ENCODE assay signal across 10 cellular contexts in the genomic region with DNA sequence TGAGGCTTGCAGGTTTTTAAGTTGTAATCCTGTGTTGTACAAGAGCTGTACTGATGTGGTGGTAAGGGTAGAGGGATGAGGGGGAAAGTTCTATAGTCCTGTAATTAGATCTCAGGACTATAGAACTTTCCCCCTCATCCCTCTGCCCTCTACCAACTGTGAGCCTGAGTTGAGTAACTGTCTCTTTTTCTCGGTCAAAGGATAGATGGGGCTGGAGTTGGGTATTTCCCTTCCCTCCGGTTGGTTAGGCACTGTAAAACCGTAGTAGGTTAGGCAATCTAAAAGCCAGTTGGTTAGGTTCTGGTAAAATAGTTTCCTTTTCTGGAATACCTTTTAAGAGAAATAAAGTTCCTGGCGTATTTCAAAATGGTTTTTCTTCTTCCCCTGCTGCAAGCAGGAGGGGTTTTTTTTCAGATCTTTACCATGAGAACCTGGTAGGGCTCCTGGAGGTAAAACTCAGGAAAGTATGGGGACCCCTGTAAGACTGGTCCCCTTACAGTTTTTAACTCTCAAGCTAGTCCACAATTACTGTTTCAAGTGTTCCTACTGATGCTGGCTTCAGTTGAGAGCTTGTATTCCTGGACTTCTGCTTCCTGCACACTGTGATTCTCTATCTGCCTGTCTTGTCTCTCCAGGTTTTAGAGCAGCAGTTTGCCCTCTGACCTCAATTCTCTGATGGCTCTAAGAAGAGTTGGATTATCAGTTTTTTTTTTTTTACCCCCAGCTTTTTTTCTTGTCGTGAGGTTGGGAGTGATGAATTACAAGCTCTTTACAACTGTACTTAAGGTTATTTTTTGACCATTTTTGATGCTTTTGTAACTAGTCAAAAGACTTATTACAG. TPM values are rescaled to one million over a fixed set of nuclear protein-coding genes. Genes with fewer than 3 reads are reported as not detected.
DNase-seq lines count a peak whose midpoint lies in the region; ATAC-seq and TF ChIP-seq lines count a peak whose summit lies in the region.
"Had no signal": no experiment of that assay in that cellular context is flagged by ENCODE, and none has a peak within 500 bp of the region (broad histone marks: within the 10 kb centered on the region; RNA-seq: fewer than 3 reads in every experiment).

No MANE protein-coding gene starts in this region.

- 81 to 82% methylated on average over 4 of the region's 5 CpGs for WGBS in ectodermal cell, 2 experiments

- H3K27ac ChIP-seq in ectodermal cell (ENCODE audit: insufficient read depth, low read depth, low read length, poor library complexity, severe bottlenecking) = peak overlapping the region; percentile 76
- no peak overlapping the region for H3K27ac ChIP-seq in breast epithelium
- H3K27ac ChIP-seq: esophagus squamous epithelium had no signal

- TF ChIP-seq POLR2A in breast epithelium (IDR thresholded peaks at IDR 0.05) = no peak

- no peaks in the 10 kb centered on the region for H3K27me3 ChIP-seq in ectodermal cell (ENCODE audit: control insufficient read depth, insufficient read depth, low read length, poor library complexity, severe bottlenecking)
- no peaks in the 10 kb centered on the region for H3K27me3 ChIP-seq in breast epithelium
- H3K27me3 ChIP-seq: esophagus squamous epithelium had no signal

- ATAC-seq in GM18498 (IDR thresholded peaks at IDR 0.05; ENCODE audit: unreplicated experiment) = peak; percentile 73
- ATAC-seq in GM21390 (IDR thresholded peaks at IDR 0.05; ENCODE audit: unreplicated experiment) = peak; percentile 69
- ATAC-seq in HG03432 (IDR thresholded peaks at IDR 0.05; ENCODE audit: unreplicated experiment) = peak; percentile 83
- no peak for ATAC-seq in HG03521 (IDR thresholded peaks at IDR 0.05; ENCODE audit: unreplicated experiment)

- DNase-seq in 8988T (no peak), Kasumi-1 (lab: John Stamatoyannopoulos, UW) (no peak), breast epithelium (ENCODE audit: low spot score in 2 of 2) (no peak)
- DNase-seq: esophagus squamous epithelium, NCI-H1694 had no signal

- H3K4me1 ChIP-seq in ectodermal cell (ENCODE audit: control insufficient read depth, insufficient read depth, low read length) (peaks cover 31% of the 10 kb centered on the region), breast epithelium (no peaks in the 10 kb centered on the region)

- H3K4me3 ChIP-seq in ectodermal cell (ENCODE audit: insufficient read depth, low read depth, low read length) (no peak overlapping the region), breast epithelium (no peak overlapping the region)
- H3K4me3 ChIP-seq: esophagus squamous epithelium had no signal

- H3K9me3 ChIP-seq in ectodermal cell (ENCODE audit: control insufficient read depth, low read length) = no peaks in the 10 kb centered on the region
- H3K9me3 ChIP-seq in breast epithelium = no peaks in the 10 kb centered on the region
- H3K9me3 ChIP-seq: esophagus squamous epithelium had no signal

- intact Hi-C loops in breast epithelium (cut with DNase I; ENCODE audit: low total_unique reads) = no loop called here

- no peaks in the 10 kb centered on the region for H3K36me3 ChIP-seq in ectodermal cell (ENCODE audit: control insufficient read depth, insufficient read depth, low read length)
- no peaks in the 10 kb centered on the region for H3K36me3 ChIP-seq in breast epithelium
- H3K36me3 ChIP-seq: esophagus squamous epithelium had no signal

- no peak for TF ChIP-seq CTCF in breast epithelium (IDR thresholded peaks at IDR 0.05)

RNA-seq across cellular contexts. Expression of gene FUT8, which starts 58.7 kb away (rescaled TPM):
- polyA plus RNA-seq in ectodermal cell (2013, experiment 1 of 4) = 80.3 TPM
- polyA plus RNA-seq in ectodermal cell (2013, experiment 2 of 4) = 82.0 TPM
- 67.8 TPM for polyA plus RNA-seq in ectodermal cell (2013, experiment 3 of 4)
- 76.4 TPM for polyA plus RNA-seq in ectodermal cell (2013, experiment 4 of 4)
- 10 to 100 TPM; 36.3 to 69.1 (median 47.2) TPM for total RNA-seq in breast epithelium
